Comparison of ENCODE assay signal across 17 cellular contexts in genomic region chr7:45230611-45231165, GRCh38.
DNase-seq lines count a peak whose midpoint lies in the region; ATAC-seq and TF ChIP-seq lines count a peak whose summit lies in the region.
"Had no signal": no experiment of that assay in that cellular context is flagged by ENCODE, and none has a peak within 500 bp of the region (broad histone marks: within the 10 kb centered on the region; RNA-seq: fewer than 3 reads in every experiment).

No MANE protein-coding gene starts in this region.

- H3K36me3 ChIP-seq in left ventricle myocardium inferior: no peaks in the 10 kb centered on the region
- H3K36me3 ChIP-seq in neuronal stem cell (replicated peaks in 1 of 2; ENCODE audit: control insufficient read depth in 2 of 2, insufficient read depth in 2 of 2, low read length in 2 of 2): no peaks in the 10 kb centered on the region

- no peak overlapping the region for H2BK120ac ChIP-seq in neuronal stem cell (ENCODE audit: low read depth, low read length)

- H2AFZ ChIP-seq in neuronal stem cell (ENCODE audit: low read length): no peak overlapping the region

- H3K27me3 ChIP-seq in left ventricle myocardium inferior (ENCODE audit: low read depth) (peaks cover 24% of the 10 kb centered on the region), neuronal stem cell (ENCODE audit: control insufficient read depth in 3 of 3, insufficient read depth in 3 of 3, low read depth in 1 of 3, low read length in 3 of 3) (peaks cover 0 to 25% (median 0%) of the 10 kb centered on the region in 3 experiments)

- TF ChIP-seq EP300 in Ishikawa (IDR thresholded peaks at IDR 0.05; ENCODE audit: borderline replicate concordance): no peak

- intact Hi-C loops in left ventricle myocardium inferior (cut with micrococcal nuclease): no loop called here
- intact Hi-C loops in Right ventricle myocardium superior (cut with DNase I): no loop called here

- H4K91ac ChIP-seq in neuronal stem cell (ENCODE audit: low read depth, low read length, poor library complexity): no peak overlapping the region

- no CpG with 5 or more reads among the region's 4 CpGs for WGBS in neuronal stem cell (ENCODE audit: extremely low coverage in 2 of 2, insufficient read length in 2 of 2, insufficient replicate concordance in 1 of 2), 2 donors

- peaks cover 34% of the 10 kb centered on the region for H3K4me1 ChIP-seq in left ventricle myocardium inferior
- peaks cover 0 to 1% of the 10 kb centered on the region in 2 donors for H3K4me1 ChIP-seq in neuronal stem cell (ENCODE audit: control insufficient read depth in 2 of 2, insufficient read depth in 1 of 2, low read depth in 1 of 2, low read length in 2 of 2)
- H3K4me1 ChIP-seq: A549, Caco-2 had no signal

- ATAC-seq in Right ventricle myocardium superior (ENCODE audit: poor library complexity) (no peak), GM18867 (IDR thresholded peaks at IDR 0.05; ENCODE audit: unreplicated experiment) (no peak)
- ATAC-seq: A549 had no signal

- no peaks in the 10 kb centered on the region for H3K9me3 ChIP-seq in left ventricle myocardium inferior (replicated peaks)
- H3K9me3 ChIP-seq in neuronal stem cell (replicated peaks in 1 of 2; ENCODE audit: control insufficient read depth in 2 of 2, insufficient read depth in 1 of 2, low read depth in 1 of 2, low read length in 2 of 2): peaks cover 0 to 2% of the 10 kb centered on the region in 2 donors
- H3K9me3 ChIP-seq: A549, Caco-2 had no signal

- H3K18ac ChIP-seq in neuronal stem cell (ENCODE audit: low read length): no peak overlapping the region

- H2BK5ac ChIP-seq in neuronal stem cell (ENCODE audit: low read length): no peak overlapping the region

- H2BK12ac ChIP-seq in neuronal stem cell (ENCODE audit: low read length): no peak overlapping the region

- no peaks in the 10 kb centered on the region for H3K79me1 ChIP-seq in neuronal stem cell (ENCODE audit: low read depth, low read length)

- no peak overlapping the region for H3K4me2 ChIP-seq in neuronal stem cell (ENCODE audit: insufficient read depth, low read length, poor library complexity, severe bottlenecking)
- H3K4me2 ChIP-seq: A549 had no signal

- H2BK15ac ChIP-seq in neuronal stem cell (ENCODE audit: low read length): no peak overlapping the region

- H3K14ac ChIP-seq in neuronal stem cell (ENCODE audit: low read length): no peak overlapping the region

- no peak overlapping the region for H2AK5ac ChIP-seq in neuronal stem cell (ENCODE audit: low read depth, low read length)

- H3K9ac ChIP-seq in neuronal stem cell (ENCODE audit: low read depth, low read length, poor library complexity): no peak overlapping the region

- peak overlapping the region; percentile 1 for H4K8ac ChIP-seq in neuronal stem cell (ENCODE audit: low read depth, low read length)

- TF ChIP-seq CTCF in left ventricle myocardium inferior (IDR thresholded peaks at IDR 0.05; ENCODE audit: borderline replicate concordance): no peak

- H3K23ac ChIP-seq in neuronal stem cell (ENCODE audit: low read depth, low read length, poor library complexity): no peak overlapping the region

- no peak overlapping the region for H3K4ac ChIP-seq in neuronal stem cell (ENCODE audit: low read length)

- DNase-seq in left ventricle myocardium inferior (no peak), Right ventricle myocardium superior (no peak), neuronal stem cell (ENCODE audit: low spot score) (no peak), GM03348 (ENCODE audit: low spot score) (no peak)
- no peak for DNase-seq in activated CD8-positive, alpha-beta memory T cell treated with anti-CD3 and anti-CD28 coated beads, Interleukin-2, amount 50 U/mL, for 4 hours
- DNase-seq: AML-193; Caco-2; CD4-positive, alpha-beta T cell; GDM1; H9; IMR-90 had no signal

- no peak for TF ChIP-seq RAD21 in Ishikawa (IDR thresholded peaks at IDR 0.05; ENCODE audit: low read depth)

- no peak overlapping the region for H3K4me3 ChIP-seq in left ventricle myocardium inferior
- no peak overlapping the region for H3K4me3 ChIP-seq in neuronal stem cell (ENCODE audit: low read length in 2 of 2)
- H3K4me3 ChIP-seq: A549 had no signal

- H3K27ac ChIP-seq in left ventricle myocardium inferior (replicated peaks): peak overlapping the region; percentile 30
- H3K27ac ChIP-seq in neuronal stem cell (replicated peaks; ENCODE audit: low read length): no peak overlapping the region
- H3K27ac ChIP-seq: 22Rv1, A549, C4-2B, HL-60 had no signal

TF ChIP-seq in Ishikawa, 13 proteins besides CTCF, POLR2A, EP300 and RAD21:
- TF ChIP-seq USF1 (IDR thresholded peaks at IDR 0.05) (no peak), ZBTB7A (IDR thresholded peaks at IDR 0.05; ENCODE audit: low read depth) (no peak), REST (IDR thresholded peaks at IDR 0.05; ENCODE audit: low read depth) (peak; percentile 53), TEAD4 (IDR thresholded peaks at IDR 0.05) (no peak)
